ENCODE assay signal across 1 cellular context in genomic region chr10:70905071-70906021, GRCh38.
TF ChIP-seq lines count a peak whose summit lies in the region.

No MANE protein-coding gene starts in this region.

TF ChIP-seq in K562, 482 proteins besides CTCF, POLR2A, EP300 and RAD21:
- TF ChIP-seq CEBPB (tag; IDR thresholded peaks at IDR 0.05), result no peak
- no peak for TF ChIP-seq PHTF2 (CRISPR knock-in tag; IDR thresholded peaks at IDR 0.05)
- TF ChIP-seq ETS2 (tag; IDR thresholded peaks at IDR 0.05; ENCODE audit: borderline replicate concordance, poor library complexity, severe bottlenecking), result no peak
- no peak for TF ChIP-seq SMAD4 (CRISPR knock-in tag; conservative IDR thresholded peaks at IDR 0.05)
- 0 out of 4 replicates have a peak, but pooled peaks of 1 of the 2 experiments have one; percentile 19 for TF ChIP-seq TEAD1 (CRISPR knock-in tag; IDR thresholded peaks at IDR 0.05)
- no peak for TF ChIP-seq HDAC3 (IDR thresholded peaks at IDR 0.05; ENCODE audit: borderline replicate concordance, partially characterized antibody)
- TF ChIP-seq C11orf30 (IDR thresholded peaks at IDR 0.05; ENCODE audit: low read depth), result peak; percentile 58; the same call in 1 of the 2 replicates
- no peak for TF ChIP-seq MLX (CRISPR knock-in tag; conservative IDR thresholded peaks at IDR 0.05)
- TF ChIP-seq L3MBTL2 (IDR thresholded peaks at IDR 0.05), result no peak
- no peak for TF ChIP-seq TFAP4 (CRISPR knock-in tag; IDR thresholded peaks at IDR 0.05; ENCODE audit: borderline replicate concordance)
- 0 out of 2 replicates have a peak, but pooled peaks have one; percentile 16 for TF ChIP-seq NFE2 (IDR thresholded peaks at IDR 0.05; ENCODE audit: low read depth)
